Comparison of ENCODE assay signal across 12 cellular contexts in the genomic region with DNA sequence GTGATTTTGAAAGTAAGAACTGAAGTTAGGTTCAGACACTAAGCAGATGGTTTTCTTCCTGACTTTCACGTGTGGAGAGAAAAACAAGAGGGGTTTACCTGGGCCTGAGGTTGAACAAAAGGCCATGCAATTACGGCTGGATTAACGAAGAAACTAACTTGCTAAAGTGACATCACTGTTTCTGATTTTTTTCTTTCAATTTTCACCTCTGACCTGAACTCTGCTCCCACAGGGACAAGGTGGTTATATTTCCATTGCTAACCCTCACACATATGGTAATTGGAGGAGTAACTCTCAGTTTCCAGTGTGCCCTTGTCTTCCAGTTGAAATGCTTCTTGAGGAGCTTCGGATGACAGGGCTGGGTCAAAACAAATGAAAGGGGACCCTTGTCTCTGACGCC. TPM values are rescaled to one million over a fixed set of nuclear protein-coding genes. Genes with fewer than 3 reads are reported as not detected.
DNase-seq lines count a peak whose midpoint lies in the region; ATAC-seq, FAIRE-seq and TF ChIP-seq lines count a peak whose summit lies in the region.
"Had no signal": no experiment of that assay in that cellular context is flagged by ENCODE, and none has a peak within 500 bp of the region (broad histone marks: within the 10 kb centered on the region; RNA-seq: fewer than 3 reads in every experiment).

No MANE protein-coding gene starts in this region.

- H3K36me3 Mint-ChIP-seq in activated CD4-positive, alpha-beta T cell treated with anti-CD3 and anti-CD28 coated beads, Interleukin-2, amount 10 ng/mL, durations not matched to agents 24 days and 14 days (ENCODE audit: low read depth): peaks cover 41% of the 10 kb centered on the region
- peaks cover 41% of the 10 kb centered on the region for H3K36me3 Mint-ChIP-seq in activated B cell treated with CpG ODN at 0.5 μM for 24 hours (ENCODE audit: low read depth)

- H3K27me3 Mint-ChIP-seq in activated CD4-positive, alpha-beta T cell treated with anti-CD3 and anti-CD28 coated beads, Interleukin-2, amount 10 ng/mL, durations not matched to agents 24 days and 14 days: no peaks in the 10 kb centered on the region
- no peaks in the 10 kb centered on the region for H3K27me3 Mint-ChIP-seq in activated B cell treated with CpG ODN at 0.5 μM for 24 hours
- H3K27me3 Mint-ChIP-seq in stimulated activated naive CD8-positive, alpha-beta T cell treated with anti-CD3 and anti-CD28 coated beads, Interleukin-15, amount 100 ng/mL, for 72 hours: no peaks in the 10 kb centered on the region

- intact Hi-C loops in activated CD4-positive, alpha-beta T cell treated with anti-CD3 and anti-CD28 coated beads, Interleukin-2, amount 10 ng/mL, durations not matched to agents 24 days and 14 days (cut with micrococcal nuclease): loop anchor here (5.0 kb wide), 1 partner anchor 37 kb away; no protein-coding TSS in a partner anchor
- intact Hi-C loops in activated B cell treated with CpG ODN at 0.5 μM for 24 hours (cut with micrococcal nuclease): no loop called here

- TF ChIP-seq CTCF in activated B cell treated with CpG ODN at 0.5 μM for 24 hours (IDR thresholded peaks at IDR 0.05) (no peak), foreskin keratinocyte (conservative IDR thresholded peaks at IDR 0.05) (no peak), GM10248 (IDR thresholded peaks at IDR 0.05; ENCODE audit: control extremely low read depth, extremely low read depth, low read depth, missing control alignments) (no peak)

- FAIRE-seq in GM12891 (lab: Jason Lieb, UNC): no peak

- ATAC-seq in activated B cell treated with CpG ODN at 0.5 μM for 24 hours (ENCODE audit: low read depth) (no peak), foreskin keratinocyte (no peak)
- no peak for ATAC-seq in stimulated activated naive CD8-positive, alpha-beta T cell treated with anti-CD3 and anti-CD28 coated beads, Interleukin-15, amount 100 ng/mL, for 72 hours

- H3K9me3 Mint-ChIP-seq in activated CD4-positive, alpha-beta T cell treated with anti-CD3 and anti-CD28 coated beads, Interleukin-2, amount 10 ng/mL, durations not matched to agents 24 days and 14 days: peaks cover 3% of the 10 kb centered on the region
- H3K9me3 Mint-ChIP-seq in activated B cell treated with CpG ODN at 0.5 μM for 24 hours: no peaks in the 10 kb centered on the region
- no peaks in the 10 kb centered on the region for H3K9me3 Mint-ChIP-seq in stimulated activated naive CD8-positive, alpha-beta T cell treated with anti-CD3 and anti-CD28 coated beads, Interleukin-15, amount 100 ng/mL, for 72 hours

- no peaks in the 10 kb centered on the region for H3K27me3 ChIP-seq in foreskin keratinocyte
- H3K27me3 ChIP-seq: SJSA1 had no signal

- H3K27ac ChIP-seq in foreskin keratinocyte: peak overlapping the region; percentile 69

- CTCF ChIA-PET in activated B cell treated with CpG ODN at 0.5 μM for 24 hours (lab: Charles Lee) (interaction anchor here (1.0 kb wide), 1 partner anchor 13 kb away, joined by 3 read pairs; no protein-coding TSS in a partner anchor), GM10248 (lab: Yijun Ruan, JAX) (interaction anchor here (1.9 to 4.0 kb wide), 2 partner anchors 17 to 19 kb away, joined by 5 to 26 read pairs; no protein-coding TSS in a partner anchor)

- TF ChIP-seq POLR2A in GM12891 (IDR thresholded peaks at IDR 0.05; ENCODE audit: low read depth, low read length): no peak

- H3K4me3 Mint-ChIP-seq in activated CD4-positive, alpha-beta T cell treated with anti-CD3 and anti-CD28 coated beads, Interleukin-2, amount 10 ng/mL, durations not matched to agents 24 days and 14 days: peak overlapping the region; percentile 51
- peak overlapping the region; percentile 22 for H3K4me3 Mint-ChIP-seq in activated B cell treated with CpG ODN at 0.5 μM for 24 hours
- peak overlapping the region; percentile 60 to 72 for H3K4me3 Mint-ChIP-seq in stimulated activated naive CD8-positive, alpha-beta T cell treated with anti-CD3 and anti-CD28 coated beads, Interleukin-15, amount 100 ng/mL, for 72 hours

- POLR2A ChIA-PET in activated B cell treated with CpG ODN at 0.5 μM for 24 hours (lab: Charles Lee) (interaction anchor here (0.6 to 2.0 kb wide), 3 partner anchors 14 to 32 kb away, joined by 3 to 8 read pairs (median 5); no protein-coding TSS in a partner anchor), GM10248 (lab: Yijun Ruan, JAX) (interaction anchor here (1.0 kb wide), 2 partner anchors 10 to 37 kb away, joined by 3 read pairs; no protein-coding TSS in a partner anchor)

- H3K4me1 ChIP-seq in foreskin keratinocyte: peaks cover 24% of the 10 kb centered on the region

- peaks cover 56% of the 10 kb centered on the region for H3K4me1 Mint-ChIP-seq in activated CD4-positive, alpha-beta T cell treated with anti-CD3 and anti-CD28 coated beads, Interleukin-2, amount 10 ng/mL, durations not matched to agents 24 days and 14 days
- peaks cover 77% of the 10 kb centered on the region for H3K4me1 Mint-ChIP-seq in activated B cell treated with CpG ODN at 0.5 μM for 24 hours
- peaks cover 75% of the 10 kb centered on the region for H3K4me1 Mint-ChIP-seq in stimulated activated naive CD8-positive, alpha-beta T cell treated with anti-CD3 and anti-CD28 coated beads, Interleukin-15, amount 100 ng/mL, for 72 hours

- peak overlapping the region; percentile 92 for H3K27ac Mint-ChIP-seq in activated CD4-positive, alpha-beta T cell treated with anti-CD3 and anti-CD28 coated beads, Interleukin-2, amount 10 ng/mL, durations not matched to agents 24 days and 14 days
- peak overlapping the region; percentile 89 for H3K27ac Mint-ChIP-seq in activated B cell treated with CpG ODN at 0.5 μM for 24 hours
- H3K27ac Mint-ChIP-seq in stimulated activated naive CD8-positive, alpha-beta T cell treated with anti-CD3 and anti-CD28 coated beads, Interleukin-15, amount 100 ng/mL, for 72 hours: peak overlapping the region; percentile 90 to 93

- no peak for DNase-seq in activated CD4-positive, alpha-beta T cell treated with anti-CD3 and anti-CD28 coated beads, Interleukin-2, amount 10 ng/mL, durations not matched to agents 24 days and 14 days
- DNase-seq in activated CD4-positive, alpha-beta T cell treated with anti-CD3 and anti-CD28 coated beads, Interleukin-2, amount 50 U/mL, for 48 hours: no peak
- DNase-seq in activated B cell treated with CpG ODN at 0.5 μM for 24 hours (no peak), foreskin keratinocyte (no peak), GM10248 (ENCODE audit: extremely low spot score) (no peak), GM12891 (ENCODE audit: insufficient read length, low spot score) (no peak), NCI-H2081 (lab: John Stamatoyannopoulos, UW) (no peak)
- DNase-seq in stimulated activated naive CD8-positive, alpha-beta T cell treated with anti-CD3 and anti-CD28 coated beads, Interleukin-15, amount 100 ng/mL, for 72 hours: no peak
- DNase-seq: activated CD8-positive, alpha-beta memory T cell treated with anti-CD3 and anti-CD28 coated beads, Interleukin-2, amount 50 U/mL, for 48 hours; effector CD8-positive, alpha-beta T cell; NCI-H146 had no signal

TF ChIP-seq in GM12891, 5 proteins besides CTCF, POLR2A, EP300 and RAD21:
- no peak for TF ChIP-seq POU2F2 (IDR thresholded peaks at IDR 0.05; ENCODE audit: low read depth, low read length)
- no peak for TF ChIP-seq POLR2AphosphoS5 (IDR thresholded peaks at IDR 0.05; ENCODE audit: low read depth, low read length)
- no peak for TF ChIP-seq SPI1 (IDR thresholded peaks at IDR 0.05; ENCODE audit: low read depth, low read length)

RNA-seq across cellular contexts. Expression of gene MSN, which starts 38.0 kb away (rescaled TPM):
- total RNA-seq in activated CD4-positive, alpha-beta T cell treated with anti-CD3 and anti-CD28 coated beads, Interleukin-2, amount 10 ng/mL, durations not matched to agents 24 days and 14 days: 480 and 482 TPM in 2 replicates
- total RNA-seq in activated B cell treated with CpG ODN at 0.5 μM for 24 hours (352 TPM in 2 replicates), foreskin keratinocyte (407 and 503 TPM in 2 replicates)
- polyA plus RNA-seq in foreskin keratinocyte: 199 and 212 TPM in 2 replicates
- polyA plus RNA-seq in GM12891 (2012; ENCODE audit: low read depth, missing spikeins): 196 TPM
